11 cellular contexts compared by ENCODE assay signal in the genomic region with DNA sequence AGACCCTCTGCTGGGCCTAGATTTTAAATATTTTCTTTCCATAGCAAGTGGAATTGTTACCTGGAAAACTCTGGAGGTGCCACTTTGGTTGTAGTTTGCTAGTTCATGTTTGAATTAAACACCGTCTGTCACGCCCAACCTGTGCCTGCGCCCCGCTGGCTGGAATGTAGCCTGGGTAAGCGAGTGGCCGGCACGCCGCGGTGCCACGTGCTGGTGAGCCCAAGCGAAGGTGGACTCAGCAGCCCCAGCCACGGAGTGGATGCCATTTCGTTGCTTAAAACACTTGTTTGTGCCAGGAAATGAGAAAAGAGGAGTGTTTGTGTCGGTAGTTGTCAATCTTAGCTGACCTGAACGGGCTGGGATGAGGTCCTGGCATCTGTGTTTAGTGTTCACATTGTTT. TPM values are rescaled to one million over a fixed set of nuclear protein-coding genes. Genes with fewer than 3 reads are reported as not detected.
DNase-seq lines count a peak whose midpoint lies in the region; ATAC-seq and TF ChIP-seq lines count a peak whose summit lies in the region.
"Had no signal": no experiment of that assay in that cellular context is flagged by ENCODE, and none has a peak within 500 bp of the region (broad histone marks: within the 10 kb centered on the region; RNA-seq: fewer than 3 reads in every experiment).

No MANE protein-coding gene starts in this region.

- no peak overlapping the region for H3K14ac ChIP-seq in H9 (ENCODE audit: insufficient read depth, low read length)

- no peak overlapping the region for H4K8ac ChIP-seq in H9 (replicated peaks; ENCODE audit: insufficient read length, low read depth, low read length)

- no peak overlapping the region for H3K18ac ChIP-seq in H9 (ENCODE audit: insufficient read length, low read depth, low read length)

- H3K27ac ChIP-seq in C4-2B (peak overlapping the region; percentile 86), H9 (ENCODE audit: insufficient read length, low read depth, low read length) (no peak overlapping the region), angular gyrus (ENCODE audit: low read depth, low read length) (peak overlapping the region; percentile 2)

- peaks cover 3% of the 10 kb centered on the region for H3K79me1 ChIP-seq in H9 (ENCODE audit: insufficient read depth, low read depth, low read length, poor library complexity, severe bottlenecking)

- H3K4me1 ChIP-seq in H9 (ENCODE audit: insufficient read depth, low read length): no peaks in the 10 kb centered on the region

- no peak overlapping the region for H3K4ac ChIP-seq in H9 (ENCODE audit: low read depth, low read length)

- H3K27ac Mint-ChIP-seq in H9 (peak overlapping the region; percentile 57 to 90 (median 77); a peak in 3 of 7 replicates), natural killer cell (peak overlapping the region in 1 of 2 donors; percentile 41)

- no peak overlapping the region for H2AFZ ChIP-seq in H9 (ENCODE audit: low read length)

- intact Hi-C loops in natural killer cell (cut with micrococcal nuclease): no loop called here

- no peaks in the 10 kb centered on the region for H3K27me3 ChIP-seq in H9 (ENCODE audit: insufficient read depth, low read length)

- no peak overlapping the region for H2BK15ac ChIP-seq in H9 (ENCODE audit: low read depth, low read length)

- TF ChIP-seq CTCF in C4-2B (conservative IDR thresholded peaks at IDR 0.05) (no peak), H9 (conservative IDR thresholded peaks at IDR 0.05) (no peak), natural killer cell (IDR thresholded peaks at IDR 0.05) (no peak)

- peaks cover 5% of the 10 kb centered on the region for H3K23me2 ChIP-seq in H9 (ENCODE audit: insufficient read length, low read depth, low read length, poor library complexity, severe bottlenecking)

- H3K36me3 Mint-ChIP-seq in H9 (ENCODE audit: insufficient read depth in 1 of 3, low read depth in 3 of 3) (peaks cover 13 to 29% (median 25%) of the 10 kb centered on the region in 3 experiments), natural killer cell (no peaks in the 10 kb centered on the region)

- H3K9me3 ChIP-seq in H9 (ENCODE audit: control insufficient read depth, low read depth, low read length): no peaks in the 10 kb centered on the region

- H2BK20ac ChIP-seq in H9 (ENCODE audit: low read depth, low read length, poor library complexity, severe bottlenecking): no peak overlapping the region

- no peak overlapping the region for H4K91ac ChIP-seq in H9 (ENCODE audit: insufficient read length, low read depth, low read length)

- peaks cover 55% of the 10 kb centered on the region; the same call in 1 of the 2 replicates for H3K79me2 ChIP-seq in H9 (ENCODE audit: insufficient read depth, low read length)

- no peak overlapping the region for H3K23ac ChIP-seq in H9 (ENCODE audit: insufficient read length, low read depth, low read length)

- H3T11ph ChIP-seq in H9 (ENCODE audit: low read length): no peak overlapping the region

- H3K4me3 Mint-ChIP-seq in H9: peak overlapping the region; percentile 53 to 91; a peak in 3 of 5 replicates
- H3K4me3 Mint-ChIP-seq in natural killer cell: peak overlapping the region; percentile 40

- H3K4me1 Mint-ChIP-seq in H9 (peaks cover 7 to 10% of the 10 kb centered on the region in 2 experiments), natural killer cell (peaks cover 17 to 29% of the 10 kb centered on the region in 2 donors)

- WGBS in H9 (ENCODE audit: extremely low coverage, insufficient read length, low lambda C conversion rate): no CpG with 5 or more reads among the region's 15 CpGs

- ATAC-seq in natural killer cell (no peak), GM19395 (IDR thresholded peaks at IDR 0.05; ENCODE audit: unreplicated experiment) (no peak), GM18517 (IDR thresholded peaks at IDR 0.05; ENCODE audit: unreplicated experiment) (no peak)

- H3K9me3 Mint-ChIP-seq in H9 (peaks cover 0 to 3% of the 10 kb centered on the region in 2 experiments; a peak in 2 of 5 replicates), natural killer cell (no peaks in the 10 kb centered on the region)

- H2BK5ac ChIP-seq in H9 (ENCODE audit: insufficient read length, low read length): no peak overlapping the region

- H4K5ac ChIP-seq in H9 (ENCODE audit: insufficient read length, low read depth, low read length): no peak overlapping the region

- H3K9ac ChIP-seq in H9 (ENCODE audit: extremely low read depth, insufficient read length, low read length): no peak overlapping the region

- no peak overlapping the region for H2AK5ac ChIP-seq in H9 (ENCODE audit: insufficient read length, low read length)

- H2BK120ac ChIP-seq in H9 (ENCODE audit: low read depth, low read length, poor library complexity, severe bottlenecking): no peak overlapping the region

- no peak overlapping the region for H3K4me2 ChIP-seq in H9 (ENCODE audit: insufficient read depth, insufficient read length, low read length)

- no peaks in the 10 kb centered on the region for H4K20me1 ChIP-seq in H9 (ENCODE audit: control insufficient read depth, insufficient read depth, insufficient read length)

- DNase-seq in H9 (no peak), natural killer cell (no peak), NCI-H2029 treated with DMSO at 0.1 percent for 48 hours (lab: John Stamatoyannopoulos, UW) (no peak), H4 (ENCODE audit: low spot score) (no peak)
- DNase-seq: activated CD4-positive, alpha-beta T cell treated with anti-CD3 and anti-CD28 coated beads, Interleukin-2, amount 50 U/mL, for 48 hours; DMS153; NCI-H524 treated with DMSO at 0.1 percent for 48 hours had no signal

- no peak overlapping the region for H2BK12ac ChIP-seq in H9 (ENCODE audit: insufficient read length, low read depth, low read length)

- no peak overlapping the region for H3K56ac ChIP-seq in H9 (ENCODE audit: insufficient read length, low read depth, low read length)

- no peaks in the 10 kb centered on the region for H3K27me3 Mint-ChIP-seq in H9 (ENCODE audit: low read depth)
- no peaks in the 10 kb centered on the region for H3K27me3 Mint-ChIP-seq in natural killer cell (ENCODE audit: low read depth in 2 of 2)

RNA-seq across cellular contexts. Expression of gene GET4, which starts 2.7 kb away (rescaled TPM):
- 70.2 and 75.1 TPM in 2 replicates for total RNA-seq in H9 (2021)
- 10 to 100 TPM; 69.3 to 81.6 (median 73.2) TPM for total RNA-seq in natural killer cell
- total RNA-seq in H4 (2014; rRNA removed; shearing (Covaris generic)): 42.0 and 50.6 TPM in 2 replicates

RNA-seq across cellular contexts. Expression of gene SUN1, which starts 46.8 kb away (rescaled TPM):
- total RNA-seq in H9 (2021) (105 and 118 TPM in 2 replicates), natural killer cell (10 to 100 TPM; 40.2 to 63.5 (median 48.0) TPM)
- 157 and 180 TPM in 2 replicates for total RNA-seq in H4 (2014; rRNA removed; shearing (Covaris generic))
